In genomic region chr2:42879116-42879705, GRCh38 we compare ENCODE assay signal across 15 cellular contexts.
DNase-seq lines count a peak whose midpoint lies in the region; ATAC-seq and TF ChIP-seq lines count a peak whose summit lies in the region.
"Had no signal": no experiment of that assay in that cellular context is flagged by ENCODE, and none has a peak within 500 bp of the region (broad histone marks: within the 10 kb centered on the region; RNA-seq: fewer than 3 reads in every experiment).

No MANE protein-coding gene starts in this region.

- H3K9me3 Mint-ChIP-seq in stimulated activated naive CD8-positive, alpha-beta T cell treated with anti-CD3 and anti-CD28 coated beads, Interleukin-15, Interleukin-2, amounts not matched to agents 100 ng/mL and 50 ng/mL, for 24 hours = no peaks in the 10 kb centered on the region
- H3K9me3 Mint-ChIP-seq in dendritic cell treated with granulocyte-macrophage colony-stimulating factor and Interleukin-4, amounts not matched to agents 40 ng/mL and 50 ng/mL, for 4 days = no peaks in the 10 kb centered on the region
- H3K9me3 Mint-ChIP-seq: T-helper 1 cell treated with Interleukin-12 subunit alpha and Interleukin-12 subunit beta and Interleukin-4 antibody, amounts not matched to agents 30 μg/mL and 1 μg/mL, for 36 hours had no signal

- H3K9me3 ChIP-seq in ovary (no peaks in the 10 kb centered on the region), vagina (no peaks in the 10 kb centered on the region), T-helper 17 cell (ENCODE audit: control insufficient read depth, low read length, poor library complexity, severe bottlenecking) (no peaks in the 10 kb centered on the region)

- peak overlapping the region; percentile 23 to 81 for H3K27ac ChIP-seq in ovary
- peak overlapping the region; percentile 66 for H3K27ac ChIP-seq in vagina

- H3K4me1 Mint-ChIP-seq in stimulated activated naive CD8-positive, alpha-beta T cell treated with anti-CD3 and anti-CD28 coated beads, Interleukin-15, Interleukin-2, amounts not matched to agents 100 ng/mL and 50 ng/mL, for 24 hours (ENCODE audit: low read depth) = peaks cover 28% of the 10 kb centered on the region
- H3K4me1 Mint-ChIP-seq in dendritic cell treated with granulocyte-macrophage colony-stimulating factor and Interleukin-4, amounts not matched to agents 40 ng/mL and 50 ng/mL, for 4 days (ENCODE audit: low read depth) = peaks cover 77% of the 10 kb centered on the region
- H3K4me1 Mint-ChIP-seq in T-helper 17 cell = no peaks in the 10 kb centered on the region

- no peaks in the 10 kb centered on the region for H3K27me3 Mint-ChIP-seq in stimulated activated naive CD8-positive, alpha-beta T cell treated with anti-CD3 and anti-CD28 coated beads, Interleukin-15, Interleukin-2, amounts not matched to agents 100 ng/mL and 50 ng/mL, for 24 hours
- no peaks in the 10 kb centered on the region for H3K27me3 Mint-ChIP-seq in dendritic cell treated with granulocyte-macrophage colony-stimulating factor and Interleukin-4, amounts not matched to agents 40 ng/mL and 50 ng/mL, for 4 days
- no peaks in the 10 kb centered on the region for H3K27me3 Mint-ChIP-seq in T-helper 17 cell
- H3K27me3 Mint-ChIP-seq: B cell had no signal

- no peak for DNase-seq in stimulated activated naive CD8-positive, alpha-beta T cell treated with anti-CD3 and anti-CD28 coated beads, Interleukin-15, Interleukin-2, amounts not matched to agents 100 U/mL and 50 U/mL, for 24 hours
- no peak for DNase-seq in ovary
- peak; percentile 85 for DNase-seq in vagina (ENCODE audit: extremely low spot score in 2 of 2)
- DNase-seq in T-helper 17 cell = no peak
- DNase-seq: activated CD4-positive, alpha-beta T cell treated with anti-CD3 and anti-CD28 coated beads for 4 hours; activated naive CD4-positive, alpha-beta T cell treated with Interleukin-2 at 50 U/mL for 16 hours; KG1; NCI-H146; occipital lobe had no signal

- no peaks in the 10 kb centered on the region for H3K36me3 Mint-ChIP-seq in stimulated activated naive CD8-positive, alpha-beta T cell treated with anti-CD3 and anti-CD28 coated beads, Interleukin-15, Interleukin-2, amounts not matched to agents 100 ng/mL and 50 ng/mL, for 24 hours (ENCODE audit: low read depth)
- no peaks in the 10 kb centered on the region for H3K36me3 Mint-ChIP-seq in dendritic cell treated with granulocyte-macrophage colony-stimulating factor and Interleukin-4, amounts not matched to agents 40 ng/mL and 50 ng/mL, for 4 days (ENCODE audit: low read depth)
- H3K36me3 Mint-ChIP-seq in T-helper 17 cell (ENCODE audit: low read depth) = no peaks in the 10 kb centered on the region

- TF ChIP-seq CTCF in ovary (IDR thresholded peaks at IDR 0.05) = no peak
- no peak for TF ChIP-seq CTCF in vagina (IDR thresholded peaks at IDR 0.05)

- H3K4me3 ChIP-seq in ovary = no peak overlapping the region
- no peak overlapping the region for H3K4me3 ChIP-seq in vagina

- H3K4me3 Mint-ChIP-seq in stimulated activated naive CD8-positive, alpha-beta T cell treated with anti-CD3 and anti-CD28 coated beads, Interleukin-15, Interleukin-2, amounts not matched to agents 100 ng/mL and 50 ng/mL, for 24 hours = no peak overlapping the region
- H3K4me3 Mint-ChIP-seq in dendritic cell treated with granulocyte-macrophage colony-stimulating factor and Interleukin-4, amounts not matched to agents 40 ng/mL and 50 ng/mL, for 4 days = no peak overlapping the region
- H3K4me3 Mint-ChIP-seq in T-helper 17 cell = no peak overlapping the region
- H3K4me3 Mint-ChIP-seq: B cell; T-helper 1 cell treated with Interleukin-12 subunit alpha and Interleukin-12 subunit beta and Interleukin-4 antibody, amounts not matched to agents 30 μg/mL and 1 μg/mL, for 36 hours had no signal

- H3K27me3 ChIP-seq in ovary (no peaks in the 10 kb centered on the region), vagina (no peaks in the 10 kb centered on the region)

- intact Hi-C loops in dendritic cell treated with granulocyte-macrophage colony-stimulating factor and Interleukin-4, amounts not matched to agents 40 ng/mL and 50 ng/mL, for 4 days (cut with micrococcal nuclease) = no loop called here
- intact Hi-C loops in ovary (cut with DNase I) = loop anchor here in 2 of 4 donors (10.0 kb wide), 1 partner anchor 46 kb away; no protein-coding TSS in a partner anchor
- intact Hi-C loops in vagina (cut with DNase I) = no loop called here

- H3K36me3 ChIP-seq in ovary = no peaks in the 10 kb centered on the region
- H3K36me3 ChIP-seq in vagina = no peaks in the 10 kb centered on the region

- 55 to 68% (median 68%) methylated on average over 6 of the region's 6 CpGs for WGBS in ovary, 3 donors

- H3K4me1 ChIP-seq in ovary (ENCODE audit: insufficient read depth) = peaks cover 31% of the 10 kb centered on the region
- peaks cover 72% of the 10 kb centered on the region for H3K4me1 ChIP-seq in vagina

- TF ChIP-seq EP300 in ovary (IDR thresholded peaks at IDR 0.05) = no peak

- TF ChIP-seq POLR2A in ovary (IDR thresholded peaks at IDR 0.05) (no peak), vagina (IDR thresholded peaks at IDR 0.05) (no peak)

- no peak for ATAC-seq in stimulated activated naive CD8-positive, alpha-beta T cell treated with anti-CD3 and anti-CD28 coated beads, Interleukin-15, Interleukin-2, amounts not matched to agents 100 U/mL and 50 U/mL, for 24 hours
- ATAC-seq in GM21825 (IDR thresholded peaks at IDR 0.05; ENCODE audit: unreplicated experiment) (no peak), T-helper 17 cell (no peak), GM21786 (IDR thresholded peaks at IDR 0.05; ENCODE audit: unreplicated experiment) (no peak)

- H3K27ac Mint-ChIP-seq in stimulated activated naive CD8-positive, alpha-beta T cell treated with anti-CD3 and anti-CD28 coated beads, Interleukin-15, Interleukin-2, amounts not matched to agents 100 ng/mL and 50 ng/mL, for 24 hours = peak overlapping the region; percentile 78
- H3K27ac Mint-ChIP-seq in dendritic cell treated with granulocyte-macrophage colony-stimulating factor and Interleukin-4, amounts not matched to agents 40 ng/mL and 50 ng/mL, for 4 days = peak overlapping the region; percentile 69
- no peak overlapping the region for H3K27ac Mint-ChIP-seq in T-helper 17 cell
- H3K27ac Mint-ChIP-seq: B cell; T-helper 1 cell treated with Interleukin-12 subunit alpha and Interleukin-12 subunit beta and Interleukin-4 antibody, amounts not matched to agents 30 μg/mL and 1 μg/mL, for 36 hours had no signal

Comparison
In these comparisons a context has a peak if more than half of its experiments do, and no peak if none do; other contexts are left out.
1. DNase-seq: peak in vagina (2 of 2); none in stimulated activated naive CD8-positive, alpha-beta T cell treated with anti-CD3 and anti-CD28 coated beads, Interleukin-15, Interleukin-2, amounts not matched to agents 100 U/mL and 50 U/mL, for 24 hours (single experiment), ovary (0 of 5) and T-helper 17 cell (0 of 3).